ENCODE assay signal across 1 cellular context in genomic region chr17:68199837-68200688, GRCh38.
A peak's percentile ranks its signal among the peaks of the same experiment; 100 is the strongest.
TF ChIP-seq lines count a peak whose summit lies in the region.

No MANE protein-coding gene starts in this region.

TF ChIP-seq in HepG2, 621 proteins besides CTCF, POLR2A, EP300 and RAD21 (continued from another document):
- TF ChIP-seq MED1 (CRISPR knock-in tag; IDR thresholded peaks at IDR 0.05), result no peak
- no peak for TF ChIP-seq PITX1 (CRISPR knock-in tag; IDR thresholded peaks at IDR 0.05)
- TF ChIP-seq, protein P1, sequence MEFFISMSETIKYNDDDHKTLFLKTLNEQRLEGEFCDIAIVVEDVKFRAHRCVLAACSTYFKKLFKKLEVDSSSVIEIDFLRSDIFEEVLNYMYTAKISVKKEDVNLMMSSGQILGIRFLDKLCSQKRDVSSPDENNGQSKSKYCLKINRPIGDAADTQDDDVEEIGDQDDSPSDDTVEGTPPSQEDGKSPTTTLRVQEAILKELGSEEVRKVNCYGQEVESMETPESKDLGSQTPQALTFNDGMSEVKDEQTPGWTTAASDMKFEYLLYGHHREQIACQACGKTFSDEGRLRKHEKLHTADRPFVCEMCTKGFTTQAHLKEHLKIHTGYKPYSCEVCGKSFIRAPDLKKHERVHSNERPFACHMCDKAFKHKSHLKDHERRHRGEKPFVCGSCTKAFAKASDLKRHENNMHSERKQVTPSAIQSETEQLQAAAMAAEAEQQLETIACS (CRISPR knock-in tag; IDR thresholded peaks at IDR 0.05), result 0 out of 2 replicates have a peak, but pooled peaks have one; percentile 3
